Comparison of ENCODE assay signal across 16 cellular contexts in genomic region chr1:228299901-228300300, GRCh38.
A peak's percentile ranks its signal among the peaks of the same experiment; 100 is the strongest.
DNase-seq lines count a peak whose midpoint lies in the region; ATAC-seq and TF ChIP-seq lines count a peak whose summit lies in the region.
"Had no signal": no experiment of that assay in that cellular context is flagged by ENCODE, and none has a peak within 500 bp of the region (broad histone marks: within the 10 kb centered on the region; RNA-seq: fewer than 3 reads in every experiment).

No MANE protein-coding gene starts in this region.

- intact Hi-C loops in natural killer cell (cut with micrococcal nuclease): no loop called here

- H3K36me3 Mint-ChIP-seq in natural killer cell treated with Interleukin-12 subunit alpha and Interleukin-12 subunit beta and Interleukin-15 and Interleukin-18, amount 100 ng/mL, for 72 hours: peaks cover 15% of the 10 kb centered on the region
- H3K36me3 Mint-ChIP-seq in natural killer cell: peaks cover 16% of the 10 kb centered on the region

- DNase-seq in activated naive CD4-positive, alpha-beta T cell treated with anti-CD3 and anti-CD28 coated beads, Interleukin-2, amount 50 U/mL, for 16 hours: peak; percentile 5
- DNase-seq in activated naive CD4-positive, alpha-beta T cell treated with Interleukin-2 at 50 U/mL for 16 hours: no peak
- DNase-seq in natural killer cell treated with Interleukin-12 subunit alpha and Interleukin-12 subunit beta and Interleukin-15 and Interleukin-18, amount 100 ng/mL, for 72 hours (ENCODE audit: low spot score): peak; percentile 28
- DNase-seq in natural killer cell (no peak), osteoblast (ENCODE audit: insufficient read length, low spot score, missing footprints) (peak; percentile 77)
- DNase-seq: 8988T; AML-193; CD4-positive, CD25-positive, alpha-beta regulatory T cell; DMS53; GF-D8; HCEC 1CT; HFFc6 had no signal

- H3K9me3 ChIP-seq in osteoblast (ENCODE audit: low read depth, low read length): peaks cover 17% of the 10 kb centered on the region

- H3K27ac ChIP-seq in osteoblast (ENCODE audit: low read depth, low read length): no peak overlapping the region
- H3K27ac ChIP-seq: BLaER1, HL-60 had no signal

- no peaks in the 10 kb centered on the region for H4K20me1 ChIP-seq in osteoblast (ENCODE audit: insufficient read depth, low read length)
- H4K20me1 ChIP-seq: BLaER1 had no signal

- H3K4me3 ChIP-seq in osteoblast (ENCODE audit: insufficient read depth, low read length): no peak overlapping the region
- H3K4me3 ChIP-seq: BLaER1 had no signal

- H3K79me2 ChIP-seq in osteoblast (ENCODE audit: insufficient read depth, low read length): no peaks in the 10 kb centered on the region

- TF ChIP-seq CTCF in natural killer cell (IDR thresholded peaks at IDR 0.05) (no peak), osteoblast (IDR thresholded peaks at IDR 0.05; ENCODE audit: extremely low read depth, low read depth, low read length) (no peak)

- ATAC-seq in natural killer cell treated with Interleukin-12 subunit alpha and Interleukin-12 subunit beta and Interleukin-15 and Interleukin-18, amount 100 ng/mL, for 72 hours: no peak
- ATAC-seq in natural killer cell (no peak), GM21423 (IDR thresholded peaks at IDR 0.05; ENCODE audit: unreplicated experiment) (no peak), HG02798 (IDR thresholded peaks at IDR 0.05; ENCODE audit: poor library complexity, unreplicated experiment) (no peak)

- H3K27me3 ChIP-seq in osteoblast (ENCODE audit: insufficient read depth, low read length): no peaks in the 10 kb centered on the region
- H3K27me3 ChIP-seq: BLaER1 had no signal

- H3K27me3 Mint-ChIP-seq in natural killer cell treated with Interleukin-12 subunit alpha and Interleukin-12 subunit beta and Interleukin-15 and Interleukin-18, amount 100 ng/mL, for 72 hours: no peaks in the 10 kb centered on the region
- H3K27me3 Mint-ChIP-seq in natural killer cell (ENCODE audit: low read depth in 2 of 2): no peaks in the 10 kb centered on the region
- H3K27me3 Mint-ChIP-seq: CD4-positive, CD25-positive, alpha-beta regulatory T cell had no signal

- no peak overlapping the region for H2AFZ ChIP-seq in osteoblast (ENCODE audit: low read length)

- no peak overlapping the region for H3K4me2 ChIP-seq in osteoblast (ENCODE audit: insufficient read depth, low read length)
- H3K4me2 ChIP-seq: BLaER1 had no signal

- no peak overlapping the region for H3K4me3 Mint-ChIP-seq in natural killer cell treated with Interleukin-12 subunit alpha and Interleukin-12 subunit beta and Interleukin-15 and Interleukin-18, amount 100 ng/mL, for 72 hours
- H3K4me3 Mint-ChIP-seq in natural killer cell: no peak overlapping the region
- H3K4me3 Mint-ChIP-seq: CD4-positive, CD25-positive, alpha-beta regulatory T cell; HFFc6 had no signal

- no peaks in the 10 kb centered on the region for H3K36me3 ChIP-seq in osteoblast (ENCODE audit: insufficient read depth, low read length)

- H3K9me3 Mint-ChIP-seq in natural killer cell treated with Interleukin-12 subunit alpha and Interleukin-12 subunit beta and Interleukin-15 and Interleukin-18, amount 100 ng/mL, for 72 hours: peaks cover 28% of the 10 kb centered on the region
- H3K9me3 Mint-ChIP-seq in natural killer cell: peaks cover 13 to 19% of the 10 kb centered on the region in 2 donors

- no peak overlapping the region for H3K27ac Mint-ChIP-seq in natural killer cell treated with Interleukin-12 subunit alpha and Interleukin-12 subunit beta and Interleukin-15 and Interleukin-18, amount 100 ng/mL, for 72 hours
- no peak overlapping the region for H3K27ac Mint-ChIP-seq in natural killer cell
- H3K27ac Mint-ChIP-seq: CD4-positive, CD25-positive, alpha-beta regulatory T cell; HFFc6 had no signal

- H3K4me1 Mint-ChIP-seq in natural killer cell treated with Interleukin-12 subunit alpha and Interleukin-12 subunit beta and Interleukin-15 and Interleukin-18, amount 100 ng/mL, for 72 hours (ENCODE audit: low read depth in 2 of 2): no peaks in the 10 kb centered on the region
- no peaks in the 10 kb centered on the region for H3K4me1 Mint-ChIP-seq in natural killer cell

- H3K4me1 ChIP-seq in osteoblast (ENCODE audit: insufficient read depth, low read length): no peaks in the 10 kb centered on the region
- H3K4me1 ChIP-seq: BLaER1 had no signal

Comparison
In these comparisons a context has a peak if more than half of its experiments do, and no peak if none do; other contexts are left out.
1. DNase-seq: peak in activated naive CD4-positive, alpha-beta T cell treated with anti-CD3 and anti-CD28 coated beads, Interleukin-2, amount 50 U/mL, for 16 hours (single experiment), natural killer cell treated with Interleukin-12 subunit alpha and Interleukin-12 subunit beta and Interleukin-15 and Interleukin-18, amount 100 ng/mL, for 72 hours (single experiment) and osteoblast (single experiment); none in activated naive CD4-positive, alpha-beta T cell treated with Interleukin-2 at 50 U/mL for 16 hours (single experiment) and natural killer cell (single experiment).